1 cellular context compared by ENCODE assay signal in genomic region chr1:46520063-46520911, GRCh38.
A peak's percentile ranks its signal among the peaks of the same experiment; 100 is the strongest.
TF ChIP-seq lines count a peak whose summit lies in the region.

No MANE protein-coding gene starts in this region.

TF ChIP-seq in IMR-90, 13 proteins besides CTCF, POLR2A, EP300 and RAD21:
- peak; percentile 63 for TF ChIP-seq BHLHE40 (IDR thresholded peaks at IDR 0.05; ENCODE audit: low read depth, low read length)
- TF ChIP-seq NFE2L2 (IDR thresholded peaks at IDR 0.05; ENCODE audit: low read depth, low read length): no peak
- TF ChIP-seq RFX5 (IDR thresholded peaks at IDR 0.05; ENCODE audit: low read depth, low read length): no peak
- peak; percentile 75 for TF ChIP-seq MAZ (IDR thresholded peaks at IDR 0.05; ENCODE audit: borderline replicate concordance, low read depth, low read length)
- no peak for TF ChIP-seq MAFK (IDR thresholded peaks at IDR 0.05; ENCODE audit: low read depth, low read length)
- peak; percentile 65 for TF ChIP-seq FOS (IDR thresholded peaks at IDR 0.05; ENCODE audit: low read depth, low read length)
- no peak for TF ChIP-seq RCOR1 (IDR thresholded peaks at IDR 0.05; ENCODE audit: insufficient replicate concordance, low read length)
- peak; percentile 73; the same call in 1 of the 2 replicates for TF ChIP-seq MXI1 (IDR thresholded peaks at IDR 0.05; ENCODE audit: borderline replicate concordance, low read depth, low read length)
- no peak for TF ChIP-seq ELK1 (IDR thresholded peaks at IDR 0.05; ENCODE audit: borderline replicate concordance, low read depth, low read length)
TF ChIP-seq in IMR-90: peak in this region for 4.
